ENCODE assay signal across 9 cellular contexts in genomic region chr22:42961815-42962214, GRCh38. TPM values are rescaled to one million over a fixed set of nuclear protein-coding genes. Genes with fewer than 3 reads are reported as not detected.
A peak's percentile ranks its signal among the peaks of the same experiment; 100 is the strongest.
DNase-seq lines count a peak whose midpoint lies in the region; ATAC-seq and TF ChIP-seq lines count a peak whose summit lies in the region.
"Had no signal": no experiment of that assay in that cellular context is flagged by ENCODE, and none has a peak within 500 bp of the region (broad histone marks: within the 10 kb centered on the region; RNA-seq: fewer than 3 reads in every experiment).

No MANE protein-coding gene starts in this region.

- H3K27me3 Mint-ChIP-seq in activated naive CD4-positive, alpha-beta T cell treated with anti-CD3 and anti-CD28 coated beads for 36 hours (ENCODE audit: low read depth) = no peaks in the 10 kb centered on the region

- intact Hi-C loops in prostate gland (cut with DNase I) = no loop called here
- intact Hi-C loops in activated naive CD4-positive, alpha-beta T cell treated with anti-CD3 and anti-CD28 coated beads for 36 hours (cut with micrococcal nuclease) = loop anchor here (10.0 kb wide), 1 partner anchor 97 kb away; no protein-coding TSS in a partner anchor

- peaks cover 80% of the 10 kb centered on the region for H3K4me1 Mint-ChIP-seq in activated naive CD4-positive, alpha-beta T cell treated with anti-CD3 and anti-CD28 coated beads for 36 hours (ENCODE audit: low read depth)

- no peak overlapping the region for H3K4me3 ChIP-seq in DND-41 (ENCODE audit: low read depth in 1 of 2, low read length in 2 of 2)
- no peak overlapping the region for H3K4me3 ChIP-seq in prostate gland

- CTCF ChIA-PET in activated naive CD4-positive, alpha-beta T cell treated with anti-CD3 and anti-CD28 coated beads for 36 hours (lab: Charles Lee) = interaction anchor here (0.6 kb wide), 2 partner anchors 30 to 68 kb away, joined by 3 to 4 read pairs; no protein-coding TSS in a partner anchor

- H3K9me3 ChIP-seq in DND-41 (ENCODE audit: insufficient read depth, low read length, severe bottlenecking) (no peaks in the 10 kb centered on the region), prostate gland (no peaks in the 10 kb centered on the region)

- H2AFZ ChIP-seq in DND-41 (ENCODE audit: low read depth, low read length) = no peak overlapping the region

- H3K27ac ChIP-seq in DND-41 (ENCODE audit: low read length) (no peak overlapping the region), prostate gland (peak overlapping the region; percentile 68 to 76)

- TF ChIP-seq CTCF in DND-41 (IDR thresholded peaks at IDR 0.05; ENCODE audit: borderline replicate concordance, extremely low read depth, low read length, poor library complexity, severe bottlenecking) = no peak
- TF ChIP-seq CTCF in prostate gland (IDR thresholded peaks at IDR 0.05) = no peak

- H3K4me1 ChIP-seq in DND-41 (ENCODE audit: insufficient read depth, low read length) (peaks cover 9% of the 10 kb centered on the region), prostate gland (replicated peaks) (peaks cover 37% of the 10 kb centered on the region)

- H3K9me3 Mint-ChIP-seq in activated naive CD4-positive, alpha-beta T cell treated with anti-CD3 and anti-CD28 coated beads for 36 hours = no peaks in the 10 kb centered on the region

- DNase-seq in DND-41 (peak; percentile 14), NOMO-1 treated with DMSO at 0.1 percent for 48 hours (lab: John Stamatoyannopoulos, UW; ENCODE audit: unreplicated experiment) (peak; percentile 4), erythroblast (lab: John Stamatoyannopoulos, UW) (peak; percentile 76 to 77), prostate gland (ENCODE audit: low spot score) (no peak), hepatic stellate cell (ENCODE audit: low spot score) (no peak), NCI-H345 treated with DMSO at 0.1 percent for 48 hours (lab: John Stamatoyannopoulos, UW; ENCODE audit: unreplicated experiment) (no peak), NCI-H187 (lab: John Stamatoyannopoulos, UW) (no peak)
- DNase-seq in activated naive CD4-positive, alpha-beta T cell treated with anti-CD3 and anti-CD28 coated beads for 36 hours = no peak
- DNase-seq: NCI-H774 had no signal

- H3K9ac ChIP-seq in DND-41 (ENCODE audit: low read depth, low read length) = no peak overlapping the region

- H3K36me3 Mint-ChIP-seq in activated naive CD4-positive, alpha-beta T cell treated with anti-CD3 and anti-CD28 coated beads for 36 hours (ENCODE audit: low read depth) = peaks cover 1% of the 10 kb centered on the region

- peaks cover 8% of the 10 kb centered on the region; the same call in 1 of the 2 replicates for H3K36me3 ChIP-seq in DND-41 (ENCODE audit: insufficient read depth, low read length)
- no peaks in the 10 kb centered on the region for H3K36me3 ChIP-seq in prostate gland

- peaks cover 56% of the 10 kb centered on the region for H4K20me1 ChIP-seq in DND-41 (ENCODE audit: insufficient read depth, low read length)

- WGBS in prostate gland = 73% methylated on average over 6 of the region's 6 CpGs

- H3K27ac Mint-ChIP-seq in activated naive CD4-positive, alpha-beta T cell treated with anti-CD3 and anti-CD28 coated beads for 36 hours = no peak overlapping the region

- H3K4me2 ChIP-seq in DND-41 (ENCODE audit: insufficient read depth, low read length) = no peak overlapping the region

- no peak for ATAC-seq in DND-41 (ENCODE audit: insufficient read depth, low read depth)

- no peak overlapping the region for H3K4me3 Mint-ChIP-seq in activated naive CD4-positive, alpha-beta T cell treated with anti-CD3 and anti-CD28 coated beads for 36 hours

- H3K79me2 ChIP-seq in DND-41 (ENCODE audit: insufficient read depth, low read length) = peaks cover 77% of the 10 kb centered on the region

- no peaks in the 10 kb centered on the region for H3K27me3 ChIP-seq in DND-41 (ENCODE audit: insufficient read depth, low read length, poor library complexity)
- no peaks in the 10 kb centered on the region for H3K27me3 ChIP-seq in prostate gland (replicated peaks; ENCODE audit: insufficient read depth)

- TF ChIP-seq POLR2A in erythroblast (IDR thresholded peaks at IDR 0.05; ENCODE audit: low read length) = no peak
- TF ChIP-seq POLR2A in prostate gland (IDR thresholded peaks at IDR 0.05) = no peak

RNA-seq across cellular contexts. Expression of gene PACSIN2, which starts 53.1 kb away (rescaled TPM):
- 10 to 100 TPM; 78.0 to 87.1 TPM for total RNA-seq in prostate gland
- 10 to 100 TPM; 31.2 to 32.9 TPM for total RNA-seq in activated naive CD4-positive, alpha-beta T cell treated with anti-CD3 and anti-CD28 coated beads for 36 hours

Comparison
In these comparisons a context has a peak if more than half of its experiments do, and no peak if none do; other contexts are left out.
1. DNase-seq: peak in DND-41 (single experiment), NOMO-1 treated with DMSO at 0.1 percent for 48 hours (single experiment) and erythroblast (2 of 2); none in prostate gland (single experiment), hepatic stellate cell (single experiment), NCI-H345 treated with DMSO at 0.1 percent for 48 hours (single experiment), activated naive CD4-positive, alpha-beta T cell treated with anti-CD3 and anti-CD28 coated beads for 36 hours (single experiment) and NCI-H187 (0 of 2).